ENCODE assay signal across 1 cellular context in the genomic region with DNA sequence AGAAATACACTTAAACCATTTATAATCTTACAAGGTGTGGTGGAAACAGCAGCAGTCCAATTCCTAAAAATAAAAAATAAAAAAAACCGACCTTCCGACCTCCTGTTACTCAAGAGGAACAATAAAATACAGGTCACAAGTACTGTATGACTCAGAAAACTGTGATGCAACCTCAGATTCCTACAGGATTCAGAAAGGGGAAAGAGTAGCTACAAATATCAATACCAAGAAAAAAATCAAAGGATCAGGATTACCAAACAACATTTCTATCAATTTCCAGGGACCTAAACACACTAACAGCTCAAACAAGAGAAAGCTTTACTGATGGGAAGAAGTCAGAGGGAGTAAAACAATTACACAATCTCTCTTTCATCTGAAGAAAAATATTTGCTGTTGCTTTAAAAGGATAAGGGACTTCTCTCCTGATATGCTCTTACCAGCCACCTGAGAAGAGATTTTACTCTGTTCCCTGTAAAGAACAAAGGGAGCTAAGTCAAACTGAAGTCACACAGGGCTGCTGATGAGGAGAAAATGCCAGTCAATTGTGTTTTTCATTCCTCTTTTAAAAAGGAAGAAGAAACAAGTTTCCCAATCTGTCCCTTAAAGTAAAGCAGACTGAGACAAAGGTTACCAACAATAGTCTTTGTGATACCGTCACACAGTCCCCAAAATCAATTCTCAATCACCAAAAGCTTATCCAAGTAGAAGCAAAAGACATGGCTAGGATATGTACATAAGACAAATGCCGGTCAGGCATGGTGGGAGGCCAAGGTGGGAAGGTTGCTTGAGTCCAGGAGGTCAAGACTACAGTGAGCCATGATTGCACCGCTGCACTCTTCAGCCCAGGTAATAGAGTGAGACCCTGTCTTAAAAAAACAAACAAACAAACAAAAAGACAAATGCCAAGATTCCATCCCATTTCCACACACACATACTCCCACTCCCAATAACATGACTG.
A peak's percentile ranks its signal among the peaks of the same experiment; 100 is the strongest.
TF ChIP-seq lines count a peak whose summit lies in the region.

No MANE protein-coding gene starts in this region.

TF ChIP-seq in HepG2, 621 proteins besides CTCF, POLR2A, EP300 and RAD21 (continued from another document and continues in another):
- TF ChIP-seq, protein P1, sequence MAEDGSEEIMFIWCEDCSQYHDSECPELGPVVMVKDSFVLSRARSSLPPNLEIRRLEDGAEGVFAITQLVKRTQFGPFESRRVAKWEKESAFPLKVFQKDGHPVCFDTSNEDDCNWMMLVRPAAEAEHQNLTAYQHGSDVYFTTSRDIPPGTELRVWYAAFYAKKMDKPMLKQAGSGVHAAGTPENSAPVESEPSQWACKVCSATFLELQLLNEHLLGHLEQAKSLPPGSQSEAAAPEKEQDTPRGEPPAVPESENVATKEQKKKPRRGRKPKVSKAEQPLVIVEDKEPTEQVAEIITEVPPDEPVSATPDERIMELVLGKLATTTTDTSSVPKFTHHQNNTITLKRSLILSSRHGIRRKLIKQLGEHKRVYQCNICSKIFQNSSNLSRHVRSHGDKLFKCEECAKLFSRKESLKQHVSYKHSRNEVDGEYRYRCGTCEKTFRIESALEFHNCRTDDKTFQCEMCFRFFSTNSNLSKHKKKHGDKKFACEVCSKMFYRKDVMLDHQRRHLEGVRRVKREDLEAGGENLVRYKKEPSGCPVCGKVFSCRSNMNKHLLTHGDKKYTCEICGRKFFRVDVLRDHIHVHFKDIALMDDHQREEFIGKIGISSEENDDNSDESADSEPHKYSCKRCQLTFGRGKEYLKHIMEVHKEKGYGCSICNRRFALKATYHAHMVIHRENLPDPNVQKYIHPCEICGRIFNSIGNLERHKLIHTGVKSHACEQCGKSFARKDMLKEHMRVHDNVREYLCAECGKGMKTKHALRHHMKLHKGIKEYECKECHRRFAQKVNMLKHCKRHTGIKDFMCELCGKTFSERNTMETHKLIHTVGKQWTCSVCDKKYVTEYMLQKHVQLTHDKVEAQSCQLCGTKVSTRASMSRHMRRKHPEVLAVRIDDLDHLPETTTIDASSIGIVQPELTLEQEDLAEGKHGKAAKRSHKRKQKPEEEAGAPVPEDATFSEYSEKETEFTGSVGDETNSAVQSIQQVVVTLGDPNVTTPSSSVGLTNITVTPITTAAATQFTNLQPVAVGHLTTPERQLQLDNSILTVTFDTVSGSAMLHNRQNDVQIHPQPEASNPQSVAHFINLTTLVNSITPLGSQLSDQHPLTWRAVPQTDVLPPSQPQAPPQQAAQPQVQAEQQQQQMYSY (CRISPR knock-in tag; IDR thresholded peaks at IDR 0.05), result 0 out of 2 replicates have a peak, but pooled peaks have one; percentile 24
- TF ChIP-seq, protein P2, sequence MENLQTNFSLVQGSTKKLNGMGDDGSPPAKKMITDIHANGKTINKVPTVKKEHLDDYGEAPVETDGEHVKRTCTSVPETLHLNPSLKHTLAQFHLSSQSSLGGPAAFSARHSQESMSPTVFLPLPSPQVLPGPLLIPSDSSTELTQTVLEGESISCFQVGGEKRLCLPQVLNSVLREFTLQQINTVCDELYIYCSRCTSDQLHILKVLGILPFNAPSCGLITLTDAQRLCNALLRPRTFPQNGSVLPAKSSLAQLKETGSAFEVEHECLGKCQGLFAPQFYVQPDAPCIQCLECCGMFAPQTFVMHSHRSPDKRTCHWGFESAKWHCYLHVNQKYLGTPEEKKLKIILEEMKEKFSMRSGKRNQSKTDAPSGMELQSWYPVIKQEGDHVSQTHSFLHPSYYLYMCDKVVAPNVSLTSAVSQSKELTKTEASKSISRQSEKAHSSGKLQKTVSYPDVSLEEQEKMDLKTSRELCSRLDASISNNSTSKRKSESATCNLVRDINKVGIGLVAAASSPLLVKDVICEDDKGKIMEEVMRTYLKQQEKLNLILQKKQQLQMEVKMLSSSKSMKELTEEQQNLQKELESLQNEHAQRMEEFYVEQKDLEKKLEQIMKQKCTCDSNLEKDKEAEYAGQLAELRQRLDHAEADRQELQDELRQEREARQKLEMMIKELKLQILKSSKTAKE (CRISPR knock-in tag; IDR thresholded peaks at IDR 0.05; ENCODE audit: borderline replicate concordance), result no peak; the same call in 1 of the 2 replicates
- TF ChIP-seq NPAS2 (CRISPR knock-in tag; IDR thresholded peaks at IDR 0.05; ENCODE audit: borderline replicate concordance), result no peak
- TF ChIP-seq, protein P3, sequence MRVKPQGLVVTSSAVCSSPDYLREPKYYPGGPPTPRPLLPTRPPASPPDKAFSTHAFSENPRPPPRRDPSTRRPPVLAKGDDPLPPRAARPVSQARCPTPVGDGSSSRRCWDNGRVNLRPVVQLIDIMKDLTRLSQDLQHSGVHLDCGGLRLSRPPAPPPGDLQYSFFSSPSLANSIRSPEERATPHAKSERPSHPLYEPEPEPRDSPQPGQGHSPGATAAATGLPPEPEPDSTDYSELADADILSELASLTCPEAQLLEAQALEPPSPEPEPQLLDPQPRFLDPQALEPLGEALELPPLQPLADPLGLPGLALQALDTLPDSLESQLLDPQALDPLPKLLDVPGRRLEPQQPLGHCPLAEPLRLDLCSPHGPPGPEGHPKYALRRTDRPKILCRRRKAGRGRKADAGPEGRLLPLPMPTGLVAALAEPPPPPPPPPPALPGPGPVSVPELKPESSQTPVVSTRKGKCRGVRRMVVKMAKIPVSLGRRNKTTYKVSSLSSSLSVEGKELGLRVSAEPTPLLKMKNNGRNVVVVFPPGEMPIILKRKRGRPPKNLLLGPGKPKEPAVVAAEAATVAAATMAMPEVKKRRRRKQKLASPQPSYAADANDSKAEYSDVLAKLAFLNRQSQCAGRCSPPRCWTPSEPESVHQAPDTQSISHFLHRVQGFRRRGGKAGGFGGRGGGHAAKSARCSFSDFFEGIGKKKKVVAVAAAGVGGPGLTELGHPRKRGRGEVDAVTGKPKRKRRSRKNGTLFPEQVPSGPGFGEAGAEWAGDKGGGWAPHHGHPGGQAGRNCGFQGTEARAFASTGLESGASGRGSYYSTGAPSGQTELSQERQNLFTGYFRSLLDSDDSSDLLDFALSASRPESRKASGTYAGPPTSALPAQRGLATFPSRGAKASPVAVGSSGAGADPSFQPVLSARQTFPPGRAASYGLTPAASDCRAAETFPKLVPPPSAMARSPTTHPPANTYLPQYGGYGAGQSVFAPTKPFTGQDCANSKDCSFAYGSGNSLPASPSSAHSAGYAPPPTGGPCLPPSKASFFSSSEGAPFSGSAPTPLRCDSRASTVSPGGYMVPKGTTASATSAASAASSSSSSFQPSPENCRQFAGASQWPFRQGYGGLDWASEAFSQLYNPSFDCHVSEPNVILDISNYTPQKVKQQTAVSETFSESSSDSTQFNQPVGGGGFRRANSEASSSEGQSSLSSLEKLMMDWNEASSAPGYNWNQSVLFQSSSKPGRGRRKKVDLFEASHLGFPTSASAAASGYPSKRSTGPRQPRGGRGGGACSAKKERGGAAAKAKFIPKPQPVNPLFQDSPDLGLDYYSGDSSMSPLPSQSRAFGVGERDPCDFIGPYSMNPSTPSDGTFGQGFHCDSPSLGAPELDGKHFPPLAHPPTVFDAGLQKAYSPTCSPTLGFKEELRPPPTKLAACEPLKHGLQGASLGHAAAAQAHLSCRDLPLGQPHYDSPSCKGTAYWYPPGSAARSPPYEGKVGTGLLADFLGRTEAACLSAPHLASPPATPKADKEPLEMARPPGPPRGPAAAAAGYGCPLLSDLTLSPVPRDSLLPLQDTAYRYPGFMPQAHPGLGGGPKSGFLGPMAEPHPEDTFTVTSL (CRISPR knock-in tag; IDR thresholded peaks at IDR 0.05; ENCODE audit: borderline replicate concordance), result peak; percentile 92; the same call in 1 of the 2 replicates
- 0 out of 2 replicates have a peak, but pooled peaks have one; percentile 25 for TF ChIP-seq ELF4 (CRISPR knock-in tag; IDR thresholded peaks at IDR 0.05; ENCODE audit: borderline replicate concordance)
- TF ChIP-seq, protein P4, sequence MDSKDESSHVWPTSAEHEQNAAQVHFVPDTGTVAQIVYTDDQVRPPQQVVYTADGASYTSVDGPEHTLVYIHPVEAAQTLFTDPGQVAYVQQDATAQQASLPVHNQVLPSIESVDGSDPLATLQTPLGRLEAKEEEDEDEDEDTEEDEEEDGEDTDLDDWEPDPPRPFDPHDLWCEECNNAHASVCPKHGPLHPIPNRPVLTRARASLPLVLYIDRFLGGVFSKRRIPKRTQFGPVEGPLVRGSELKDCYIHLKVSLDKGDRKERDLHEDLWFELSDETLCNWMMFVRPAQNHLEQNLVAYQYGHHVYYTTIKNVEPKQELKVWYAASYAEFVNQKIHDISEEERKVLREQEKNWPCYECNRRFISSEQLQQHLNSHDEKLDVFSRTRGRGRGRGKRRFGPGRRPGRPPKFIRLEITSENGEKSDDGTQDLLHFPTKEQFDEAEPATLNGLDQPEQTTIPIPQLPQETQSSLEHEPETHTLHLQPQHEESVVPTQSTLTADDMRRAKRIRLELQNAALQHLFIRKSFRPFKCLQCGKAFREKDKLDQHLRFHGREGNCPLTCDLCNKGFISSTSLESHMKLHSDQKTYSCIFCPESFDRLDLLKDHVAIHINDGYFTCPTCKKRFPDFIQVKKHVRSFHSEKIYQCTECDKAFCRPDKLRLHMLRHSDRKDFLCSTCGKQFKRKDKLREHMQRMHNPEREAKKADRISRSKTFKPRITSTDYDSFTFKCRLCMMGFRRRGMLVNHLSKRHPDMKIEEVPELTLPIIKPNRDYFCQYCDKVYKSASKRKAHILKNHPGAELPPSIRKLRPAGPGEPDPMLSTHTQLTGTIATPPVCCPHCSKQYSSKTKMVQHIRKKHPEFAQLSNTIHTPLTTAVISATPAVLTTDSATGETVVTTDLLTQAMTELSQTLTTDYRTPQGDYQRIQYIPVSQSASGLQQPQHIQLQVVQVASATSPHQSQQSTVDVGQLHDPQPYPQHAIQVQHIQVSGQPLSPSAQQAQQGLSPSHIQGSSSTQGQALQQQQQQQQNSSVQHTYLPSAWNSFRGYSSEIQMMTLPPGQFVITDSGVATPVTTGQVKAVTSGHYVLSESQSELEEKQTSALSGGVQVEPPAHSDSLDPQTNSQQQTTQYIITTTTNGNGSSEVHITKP (CRISPR knock-in tag; IDR thresholded peaks at IDR 0.05; ENCODE audit: low read depth), result peak; percentile 14; the same call in 1 of the 2 replicates
- peak; percentile 36; the same call in 1 of the 2 replicates for TF ChIP-seq KAT7 (CRISPR knock-in tag; IDR thresholded peaks at IDR 0.05; ENCODE audit: borderline replicate concordance)
- TF ChIP-seq TBX3 (IDR thresholded peaks at IDR 0.05; ENCODE audit: borderline replicate concordance), result peak; percentile 89
- TF ChIP-seq, protein P5, sequence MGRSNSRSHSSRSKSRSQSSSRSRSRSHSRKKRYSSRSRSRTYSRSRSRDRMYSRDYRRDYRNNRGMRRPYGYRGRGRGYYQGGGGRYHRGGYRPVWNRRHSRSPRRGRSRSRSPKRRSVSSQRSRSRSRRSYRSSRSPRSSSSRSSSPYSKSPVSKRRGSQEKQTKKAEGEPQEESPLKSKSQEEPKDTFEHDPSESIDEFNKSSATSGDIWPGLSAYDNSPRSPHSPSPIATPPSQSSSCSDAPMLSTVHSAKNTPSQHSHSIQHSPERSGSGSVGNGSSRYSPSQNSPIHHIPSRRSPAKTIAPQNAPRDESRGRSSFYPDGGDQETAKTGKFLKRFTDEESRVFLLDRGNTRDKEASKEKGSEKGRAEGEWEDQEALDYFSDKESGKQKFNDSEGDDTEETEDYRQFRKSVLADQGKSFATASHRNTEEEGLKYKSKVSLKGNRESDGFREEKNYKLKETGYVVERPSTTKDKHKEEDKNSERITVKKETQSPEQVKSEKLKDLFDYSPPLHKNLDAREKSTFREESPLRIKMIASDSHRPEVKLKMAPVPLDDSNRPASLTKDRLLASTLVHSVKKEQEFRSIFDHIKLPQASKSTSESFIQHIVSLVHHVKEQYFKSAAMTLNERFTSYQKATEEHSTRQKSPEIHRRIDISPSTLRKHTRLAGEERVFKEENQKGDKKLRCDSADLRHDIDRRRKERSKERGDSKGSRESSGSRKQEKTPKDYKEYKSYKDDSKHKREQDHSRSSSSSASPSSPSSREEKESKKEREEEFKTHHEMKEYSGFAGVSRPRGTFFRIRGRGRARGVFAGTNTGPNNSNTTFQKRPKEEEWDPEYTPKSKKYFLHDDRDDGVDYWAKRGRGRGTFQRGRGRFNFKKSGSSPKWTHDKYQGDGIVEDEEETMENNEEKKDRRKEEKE (IDR thresholded peaks at IDR 0.05), result no peak
- no peak for TF ChIP-seq PHF8 (CRISPR knock-in tag; IDR thresholded peaks at IDR 0.05)
- 0 out of 2 replicates have a peak, but pooled peaks have one; percentile 70 for TF ChIP-seq RARG (CRISPR knock-in tag; IDR thresholded peaks at IDR 0.05; ENCODE audit: low read depth)
- no peak for TF ChIP-seq SNAI1 (CRISPR knock-in tag; IDR thresholded peaks at IDR 0.05; ENCODE audit: borderline replicate concordance)
- TF ChIP-seq DNMT3B (CRISPR knock-in tag; conservative IDR thresholded peaks at IDR 0.05), result no peak
- no peak for TF ChIP-seq CCAR2 (optimal IDR thresholded peaks at IDR 0.05; ENCODE audit: low read depth, low read length)
- TF ChIP-seq PTBP1 (IDR thresholded peaks at IDR 0.05; ENCODE audit: low read depth, low read length, poor library complexity, severe bottlenecking), result no peak
- peak; percentile 61; the same call in 1 of the 2 replicates for TF ChIP-seq ERF (CRISPR knock-in tag; IDR thresholded peaks at IDR 0.05)
